In genomic region chr2:128347701-128348504, GRCh38 we compare ENCODE assay signal across 10 cellular contexts. TPM values are rescaled to one million over a fixed set of nuclear protein-coding genes. Genes with fewer than 3 reads are reported as not detected.
DNase-seq lines count a peak whose midpoint lies in the region; ATAC-seq and TF ChIP-seq lines count a peak whose summit lies in the region.
"Had no signal": no experiment of that assay in that cellular context is flagged by ENCODE, and none has a peak within 500 bp of the region (broad histone marks: within the 10 kb centered on the region; RNA-seq: fewer than 3 reads in every experiment).

No MANE protein-coding gene starts in this region.

- peaks cover 6 to 8% of the 10 kb centered on the region in 2 donors for H3K4me1 Mint-ChIP-seq in natural killer cell

- no peaks in the 10 kb centered on the region for H3K27me3 ChIP-seq in uterus
- H3K27me3 ChIP-seq: BLaER1 had no signal

- H3K4me3 Mint-ChIP-seq in natural killer cell = no peak overlapping the region

- no peak for TF ChIP-seq POLR2A in uterus (IDR thresholded peaks at IDR 0.05)

- TF ChIP-seq CTCF in uterus (IDR thresholded peaks at IDR 0.05) = no peak
- no peak for TF ChIP-seq CTCF in natural killer cell (IDR thresholded peaks at IDR 0.05)

- H3K4me1 ChIP-seq in uterus = peaks cover 0 to 13% of the 10 kb centered on the region in 2 donors

- H3K9me3 Mint-ChIP-seq in natural killer cell = no peaks in the 10 kb centered on the region

- H3K4me3 ChIP-seq in uterus = no peak overlapping the region
- H3K4me3 ChIP-seq: BLaER1 had no signal

- H3K36me3 Mint-ChIP-seq in natural killer cell = peaks cover 8% of the 10 kb centered on the region

- no peak overlapping the region for H3K27ac Mint-ChIP-seq in natural killer cell

- H3K36me3 ChIP-seq in uterus = no peaks in the 10 kb centered on the region
- H3K36me3 ChIP-seq: BLaER1 had no signal

- peaks cover 13 to 15% of the 10 kb centered on the region in 2 donors for H3K27me3 Mint-ChIP-seq in natural killer cell (ENCODE audit: low read depth in 2 of 2)

- H3K27ac ChIP-seq in uterus = peak overlapping the region; percentile 78 to 80
- H3K27ac ChIP-seq: BLaER1 had no signal

- ATAC-seq in HG02938 (IDR thresholded peaks at IDR 0.05; ENCODE audit: unreplicated experiment) (no peak), natural killer cell (no peak)
- ATAC-seq: HCT116 had no signal

- intact Hi-C loops in uterus (cut with DNase I; ENCODE audit: low total_unique reads) (no loop called here), natural killer cell (cut with micrococcal nuclease) (no loop called here)

- no peaks in the 10 kb centered on the region for H3K9me3 ChIP-seq in uterus

- DNase-seq in NCI-H2196 (lab: John Stamatoyannopoulos, UW; ENCODE audit: unreplicated experiment) = peak; percentile 24
- DNase-seq in NCI-H2196 treated with DMSO at 0.1 percent for 48 hours (lab: John Stamatoyannopoulos, UW; ENCODE audit: unreplicated experiment) = no peak
- peak; percentile 84 for DNase-seq in epidermal melanocyte (ENCODE audit: insufficient read length, low spot score)
- peak; percentile 73 for DNase-seq in midbrain (lab: John Stamatoyannopoulos, UW)
- peak; percentile 67 to 73 for DNase-seq in uterus
- DNase-seq in NCI-H510A (lab: John Stamatoyannopoulos, UW) = no peak
- no peak for DNase-seq in natural killer cell

RNA-seq across cellular contexts. Expression of gene HS6ST1, which starts 29.2 kb away (rescaled TPM):
- total RNA-seq in uterus (100 to 1,000 TPM in 1 of 4 donors, 10 to 100 TPM in 3; 22.7 to 198 (median 37.4) TPM), natural killer cell (10 to 100 TPM; 18.9 to 35.9 (median 28.8) TPM)

Comparison
In these comparisons a context has a peak if more than half of its experiments do, and no peak if none do; other contexts are left out.
1. DNase-seq: peak in NCI-H2196 (single experiment), epidermal melanocyte (single experiment), midbrain (single experiment) and uterus (2 of 2); none in NCI-H2196 treated with DMSO at 0.1 percent for 48 hours (single experiment), NCI-H510A (single experiment) and natural killer cell (single experiment).